In genomic region chr20:5827861-5828260, GRCh38 we compare ENCODE assay signal across 26 cellular contexts.
"Had no signal": no experiment of that assay in that cellular context is flagged by ENCODE, and none has a peak within 500 bp of the region (broad histone marks: within the 10 kb centered on the region; RNA-seq: fewer than 3 reads in every experiment).

No MANE protein-coding gene starts in this region.

- H3K27me3 ChIP-seq: pancreas, sigmoid colon, spleen, tibial nerve, uterus had no signal

- H3K9me3 Mint-ChIP-seq: naive thymus-derived CD8-positive, alpha-beta T cell; nephron; neural crest cell; stimulated activated memory B cell treated with anti-CD40 and anti-IgM and Interleukin-4, amounts not matched to agents 10 μg/mL and 1 μg/mL and 100 μg/mL, for 72 hours; stimulated activated naive CD8-positive, alpha-beta T cell treated with anti-CD3 and anti-CD28 coated beads, Interleukin-15, amount 100 ng/mL, for 72 hours; type B pancreatic cell had no signal

- H3K4me3 Mint-ChIP-seq: naive thymus-derived CD8-positive, alpha-beta T cell; nephron; neural crest cell; stimulated activated memory B cell treated with anti-CD40 and anti-IgM and Interleukin-4, amounts not matched to agents 10 μg/mL and 1 μg/mL and 100 μg/mL, for 72 hours; type B pancreatic cell had no signal

- H3K4me1 ChIP-seq: lower lobe of right lung, prostate gland, sigmoid colon, uterus had no signal

- H3K27me3 Mint-ChIP-seq: naive thymus-derived CD8-positive, alpha-beta T cell; stimulated activated memory B cell treated with anti-CD40 and anti-IgM and Interleukin-4, amounts not matched to agents 10 μg/mL and 1 μg/mL and 100 μg/mL, for 72 hours; stimulated activated naive CD8-positive, alpha-beta T cell treated with anti-CD3 and anti-CD28 coated beads, Interleukin-15, amount 100 ng/mL, for 72 hours; type B pancreatic cell had no signal

- H3K36me3 ChIP-seq: lower lobe of right lung, pancreas, prostate gland, sigmoid colon, tibial nerve, uterus had no signal

- DNase-seq: hypothalamus; islet precursor cell; kidney glomerular epithelial cell; left cardiac atrium; lower lobe of right lung; mammary epithelial cell; mesenchymal stem cell; naive thymus-derived CD8-positive, alpha-beta T cell; nucleus accumbens; posterior cingulate gyrus; retina; sigmoid colon; spleen; stimulated activated CD4-positive, alpha-beta T cell treated with anti-CD3 and anti-CD28 coated beads, Interleukin-4, amount 100 ng/mL, for 24 hours; stimulated activated naive CD4-positive, alpha-beta T cell treated with Interleukin-2 at 50 U/mL for 16 hours; stimulated activated naive CD8-positive, alpha-beta T cell treated with anti-CD3 and anti-CD28 coated beads, Interleukin-15, amount 100 ng/mL, for 72 hours; uterus had no signal

- H3K27ac ChIP-seq: lower lobe of right lung, pancreas, prostate gland, sigmoid colon, spleen, tibial nerve, uterus had no signal

- FAIRE-seq: pancreas, small intestine had no signal

- H3K36me3 Mint-ChIP-seq: type B pancreatic cell had no signal

- H3K4me3 ChIP-seq: lower lobe of right lung, pancreas, prostate gland, sigmoid colon, spleen, tibial nerve, uterus had no signal

- H3K9me3 ChIP-seq: lower lobe of right lung, pancreas, prostate gland, sigmoid colon, spleen, tibial nerve, uterus had no signal

- H3K27ac Mint-ChIP-seq: nephron; stimulated activated memory B cell treated with anti-CD40 and anti-IgM and Interleukin-4, amounts not matched to agents 10 μg/mL and 1 μg/mL and 100 μg/mL, for 72 hours; type B pancreatic cell had no signal

- ATAC-seq: left lobe of liver; naive thymus-derived CD8-positive, alpha-beta T cell; stimulated activated memory B cell treated with anti-CD40 and anti-IgM and Interleukin-4, amounts not matched to agents 10 μg/mL and 1 μg/mL and 100 μg/mL, for 72 hours had no signal
